ENCODE assay signal across 8 cellular contexts in the genomic region with DNA sequence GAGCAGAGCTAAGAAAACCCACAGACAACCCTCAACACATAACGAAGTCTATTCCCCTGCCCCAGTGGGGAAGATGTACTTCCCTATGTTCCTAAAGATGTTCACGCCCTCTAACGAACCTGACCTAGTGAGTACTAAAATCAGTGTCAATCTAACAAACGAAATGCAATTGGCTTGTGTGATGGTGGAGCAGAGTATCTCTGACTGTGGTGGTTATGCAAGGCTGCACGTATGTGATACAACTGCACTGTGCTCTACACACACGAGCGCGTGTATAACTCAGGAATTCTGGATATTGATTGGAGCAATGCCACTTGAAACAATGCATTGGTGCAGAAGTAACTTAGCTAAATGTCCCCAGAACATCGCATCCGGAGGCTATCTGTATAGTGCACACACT. TPM values are rescaled to one million over a fixed set of nuclear protein-coding genes. Genes with fewer than 3 reads are reported as not detected.
DNase-seq lines count a peak whose midpoint lies in the region; ATAC-seq and TF ChIP-seq lines count a peak whose summit lies in the region.

No MANE protein-coding gene starts in this region.

- H3K9me3 ChIP-seq in mammary epithelial cell (replicated peaks; ENCODE audit: insufficient read depth, low read length), result no peaks in the 10 kb centered on the region

- BruUV-seq in mammary epithelial cell (replicated peaks; lab: Mats Ljungman, UMichigan), result no TSS peak

- no peaks in the 10 kb centered on the region for H4K20me1 ChIP-seq in mammary epithelial cell (ENCODE audit: insufficient read depth, low read length)

- H3K4me1 Mint-ChIP-seq in CD14-positive monocyte, result peaks cover 31% of the 10 kb centered on the region

- H3K9me3 Mint-ChIP-seq in CD14-positive monocyte, result no peaks in the 10 kb centered on the region

- H3K27ac ChIP-seq in mammary epithelial cell (ENCODE audit: insufficient read depth, low read depth, low read length) (no peak overlapping the region), mesendoderm (ENCODE audit: low read depth, low read length) (no peak overlapping the region)

- peak overlapping the region; percentile 79 for H3K4me3 ChIP-seq in LNCaP clone FGC (ENCODE audit: low read depth, low read length)
- H3K4me3 ChIP-seq in mammary epithelial cell (replicated peaks in 1 of 3; ENCODE audit: insufficient read depth in 1 of 3, low read depth in 2 of 3, low read length in 3 of 3), result peak overlapping the region; percentile 43 to 85 (median 75)
- H3K4me3 ChIP-seq in mesendoderm (ENCODE audit: low read length), result peak overlapping the region; percentile 32

- H2AK5ac ChIP-seq in mesendoderm (ENCODE audit: low read length), result no peak overlapping the region

- H3K36me3 ChIP-seq in mammary epithelial cell (ENCODE audit: insufficient read depth, low read length) (peaks cover 17% of the 10 kb centered on the region), mesendoderm (ENCODE audit: control insufficient read depth, insufficient read depth, low read length) (peaks cover 6% of the 10 kb centered on the region)

- H3K79me1 ChIP-seq in mesendoderm (ENCODE audit: low read length), result peaks cover 16% of the 10 kb centered on the region

- no peak overlapping the region for H2BK15ac ChIP-seq in mesendoderm (replicated peaks; ENCODE audit: low read depth)

- peak overlapping the region; percentile 98 for H3K56ac ChIP-seq in mesendoderm (ENCODE audit: low read length)

- dilution Hi-C loops in mammary epithelial cell (cut with HindIII; ENCODE audit: low sequenced_read_pairs), result no loop called here

- H2BK120ac ChIP-seq in mesendoderm (ENCODE audit: low read depth, low read length), result no peak overlapping the region

- no peak overlapping the region for H4K8ac ChIP-seq in mesendoderm (ENCODE audit: low read depth, low read length)

- peaks cover 0 to 2% (median 0%) of the 10 kb centered on the region in 3 donors for H3K27me3 Mint-ChIP-seq in CD14-positive monocyte (ENCODE audit: low read depth in 3 of 3)

- intact Hi-C loops in CD14-positive monocyte (cut with micrococcal nuclease), result loop anchor here (2.0 to 5.0 kb wide), 3 partner anchors 76 to 206 kb away; a partner anchor contains a TSS
- intact Hi-C loops in mammary epithelial cell (cut with micrococcal nuclease), result loop anchor here (5.0 kb wide), 1 partner anchor 76 kb away; a partner anchor contains a TSS

- H3K4me2 ChIP-seq in mammary epithelial cell (ENCODE audit: insufficient read depth, low read depth, low read length) (peak overlapping the region; percentile 97), mesendoderm (ENCODE audit: low read length) (peak overlapping the region; percentile 80)

- H3K4me3 Mint-ChIP-seq in CD14-positive monocyte, result peak overlapping the region; percentile 88 to 93

- H3K27me3 ChIP-seq in mammary epithelial cell (ENCODE audit: insufficient read depth, low read length) (no peaks in the 10 kb centered on the region), mesendoderm (ENCODE audit: insufficient read depth, low read length, poor library complexity) (no peaks in the 10 kb centered on the region)

- H3K79me2 ChIP-seq in mammary epithelial cell (ENCODE audit: insufficient read depth, low read length) (peaks cover 54% of the 10 kb centered on the region), mesendoderm (ENCODE audit: control insufficient read depth, insufficient read depth, low read length) (peaks cover 22% of the 10 kb centered on the region)

- H3K4ac ChIP-seq in mesendoderm (ENCODE audit: low read depth, low read length), result no peak overlapping the region

- no peak overlapping the region for H3K18ac ChIP-seq in mesendoderm (ENCODE audit: low read length)

- no peak overlapping the region for H3K23ac ChIP-seq in mesendoderm (ENCODE audit: low read length)

- CTCF ChIA-PET in mammary epithelial cell (lab: Charles Lee; ENCODE audit: low non-redundant PET), result interaction anchor here (0.7 kb wide), 1 partner anchor 61 kb away, joined by 4 read pairs; no protein-coding TSS in a partner anchor

- ATAC-seq in HG02623 (IDR thresholded peaks at IDR 0.05; ENCODE audit: unreplicated experiment), result no peak
- ATAC-seq in HG03378 (IDR thresholded peaks at IDR 0.05; ENCODE audit: unreplicated experiment), result no peak

- WGBS in mammary epithelial cell (ENCODE audit: low coverage, missing lambda C conversion rate), result 43% methylated on average over 10 of the region's 10 CpGs
- no CpG with 5 or more reads among the region's 10 CpGs for WGBS in mesendoderm (ENCODE audit: extremely low coverage, insufficient coverage, low lambda C conversion rate)

- DNase-seq in CD14-positive monocyte (ENCODE audit: low spot score), result no peak
- DNase-seq in LNCaP clone FGC (ENCODE audit: low read depth), result no peak
- DNase-seq in mammary epithelial cell, result peak; percentile 15
- DNase-seq in mesendoderm, result no peak
- no peak for DNase-seq in DMS 273 treated with DMSO at 0.1 percent for 48 hours (lab: John Stamatoyannopoulos, UW)
- DNase-seq in activated CD4-positive, alpha-beta T cell treated with anti-CD3 and anti-CD28 coated beads for 1 hour, result no peak

- in situ Hi-C loops in mammary epithelial cell (cut with MboI; ENCODE audit: low sequenced_read_pairs in 2 of 2), result no loop called here

- peaks cover 37 to 38% of the 10 kb centered on the region in 2 donors for H3K36me3 Mint-ChIP-seq in CD14-positive monocyte

- H2AFZ ChIP-seq in mammary epithelial cell (ENCODE audit: low read depth, low read length), result peak overlapping the region; percentile 91

- no peak overlapping the region for H4K5ac ChIP-seq in mesendoderm (ENCODE audit: low read length)

- H3K27ac Mint-ChIP-seq in CD14-positive monocyte, result peak overlapping the region in 5 of 7 donors; percentile 4 to 86 (median 46)

- H3K4me1 ChIP-seq in mammary epithelial cell (ENCODE audit: insufficient read depth, low read length) (peaks cover 28% of the 10 kb centered on the region), mesendoderm (ENCODE audit: control insufficient read depth, low read depth, low read length) (peaks cover 4% of the 10 kb centered on the region)

- TF ChIP-seq CTCF in CD14-positive monocyte (IDR thresholded peaks at IDR 0.05) (no peak), LNCaP clone FGC (IDR thresholded peaks at IDR 0.05; ENCODE audit: control insufficient read depth, extremely low read depth, insufficient read depth) (no peak), mammary epithelial cell (conservative IDR thresholded peaks at IDR 0.05 in 1 of 2, IDR thresholded peaks at IDR 0.05 in 1 of 2; ENCODE audit: extremely low read depth in 1 of 2, insufficient read depth in 1 of 2, low read depth in 1 of 2, low read length in 2 of 2) (no peak)

- H2BK5ac ChIP-seq in mesendoderm (ENCODE audit: low read length), result no peak overlapping the region

- H3K9ac ChIP-seq in mammary epithelial cell (ENCODE audit: insufficient read depth, low read length), result peak overlapping the region; percentile 51
- H3K9ac ChIP-seq in mesendoderm (ENCODE audit: low read length), result peak overlapping the region; percentile 93

RNA-seq across cellular contexts. Expression of a gene that starts 1.3 kb away (rescaled TPM):
- polyA plus RNA-seq in CD14-positive monocyte, result 1 to 10 TPM; 1.4 to 2.1 TPM
- total RNA-seq in mammary epithelial cell, result 1 to 10 TPM; 8.2 to 8.4 TPM
- 6.8 TPM for polyA plus RNA-seq in mammary epithelial cell
- polyA minus RNA-seq in mammary epithelial cell, result 2.8 TPM
- 3.2 TPM for polyA plus RNA-seq in mesendoderm (2013, experiment 1 of 2)
- 3.1 TPM for polyA plus RNA-seq in mesendoderm (2013, experiment 2 of 2)

RNA-seq across cellular contexts. Expression of a gene that starts 1.7 kb away (rescaled TPM):
- polyA plus RNA-seq in CD14-positive monocyte (10 to 100 TPM; 33.9 to 48.3 TPM), mammary epithelial cell (49.3 TPM)
- 10 to 100 TPM; 62.7 to 77.3 TPM for total RNA-seq in mammary epithelial cell
- 161 TPM for polyA minus RNA-seq in mammary epithelial cell
- polyA plus RNA-seq in mesendoderm (2013, experiment 1 of 2), result 16.0 TPM
- 16.8 TPM for polyA plus RNA-seq in mesendoderm (2013, experiment 2 of 2)
